Comparison of ENCODE assay signal across 9 cellular contexts in genomic region chr11:75667831-75668507, GRCh38.
A peak's percentile ranks its signal among the peaks of the same experiment; 100 is the strongest.
DNase-seq lines count a peak whose midpoint lies in the region; ATAC-seq and TF ChIP-seq lines count a peak whose summit lies in the region.
"Had no signal": no experiment of that assay in that cellular context is flagged by ENCODE, and none has a peak within 500 bp of the region (broad histone marks: within the 10 kb centered on the region; RNA-seq: fewer than 3 reads in every experiment).

No MANE protein-coding gene starts in this region.

- no peak for TF ChIP-seq CTCF in GM12864 (IDR thresholded peaks at IDR 0.05; ENCODE audit: low read depth, low read length, missing control alignments)

- H3K9ac ChIP-seq in rectal smooth muscle tissue (ENCODE audit: low read length): no peak overlapping the region

- peaks cover 50% of the 10 kb centered on the region for H3K27me3 ChIP-seq in ACC112 (ENCODE audit: insufficient read depth, low read length)
- peaks cover 9% of the 10 kb centered on the region for H3K27me3 ChIP-seq in rectal smooth muscle tissue (ENCODE audit: control insufficient read depth, insufficient read depth, low read length)

- H3K4me3 ChIP-seq in ACC112 (ENCODE audit: low read depth, low read length): peak overlapping the region; percentile 75
- peak overlapping the region; percentile 37 for H3K4me3 ChIP-seq in GM12864 (ENCODE audit: low read depth, low read length)
- H3K4me3 ChIP-seq in iPS-11a (ENCODE audit: low read depth, low read length): peak overlapping the region; percentile 45
- peak overlapping the region; percentile 63 for H3K4me3 ChIP-seq in rectal smooth muscle tissue (ENCODE audit: low read length)

- H3K27ac ChIP-seq in ACC112 (ENCODE audit: low read depth, low read length) (no peak overlapping the region), rectal smooth muscle tissue (ENCODE audit: low read depth, low read length) (peak overlapping the region; percentile 22)
- H3K27ac ChIP-seq: epithelial cell of prostate had no signal

- H3K79me2 ChIP-seq in ACC112 (ENCODE audit: control insufficient read depth, insufficient read depth, low read length, unreplicated experiment): no peaks in the 10 kb centered on the region

- H3K4me1 ChIP-seq in ACC112 (ENCODE audit: control insufficient read depth, insufficient read depth, low read length, unreplicated experiment) (no peaks in the 10 kb centered on the region), rectal smooth muscle tissue (ENCODE audit: control insufficient read depth, insufficient read depth, low read length) (no peaks in the 10 kb centered on the region)

- ATAC-seq in HG02885 (IDR thresholded peaks at IDR 0.05; ENCODE audit: poor library complexity, unreplicated experiment): no peak

- peak overlapping the region; percentile 57 for H2AFZ ChIP-seq in ACC112 (ENCODE audit: low read length, unreplicated experiment)

- DNase-seq in GM12864 (ENCODE audit: low read depth): no peak
- peak; percentile 57 for DNase-seq in NCI-H510A treated with DMSO at 0.1 percent for 48 hours (lab: John Stamatoyannopoulos, UW)
- peak; percentile 87 for DNase-seq in astrocyte of the hippocampus (ENCODE audit: low read depth, low spot score)
- DNase-seq in NOMO-1 treated with DMSO at 0.1 percent for 48 hours (lab: John Stamatoyannopoulos, UW; ENCODE audit: unreplicated experiment): no peak

- H3K36me3 ChIP-seq in ACC112 (ENCODE audit: insufficient read depth, low read length) (no peaks in the 10 kb centered on the region), rectal smooth muscle tissue (ENCODE audit: control insufficient read depth, insufficient read depth, low read length) (no peaks in the 10 kb centered on the region)

Comparison
In these comparisons a context has a peak if more than half of its experiments do, and no peak if none do; other contexts are left out.
1. DNase-seq: peak in NCI-H510A treated with DMSO at 0.1 percent for 48 hours (single experiment) and astrocyte of the hippocampus (single experiment); none in GM12864 (single experiment) and NOMO-1 treated with DMSO at 0.1 percent for 48 hours (single experiment).
2. Peak in every context shown above with its lines, with median percentiles within 50 percentile points of each other: H3K4me3 ChIP-seq.